In the genomic region with DNA sequence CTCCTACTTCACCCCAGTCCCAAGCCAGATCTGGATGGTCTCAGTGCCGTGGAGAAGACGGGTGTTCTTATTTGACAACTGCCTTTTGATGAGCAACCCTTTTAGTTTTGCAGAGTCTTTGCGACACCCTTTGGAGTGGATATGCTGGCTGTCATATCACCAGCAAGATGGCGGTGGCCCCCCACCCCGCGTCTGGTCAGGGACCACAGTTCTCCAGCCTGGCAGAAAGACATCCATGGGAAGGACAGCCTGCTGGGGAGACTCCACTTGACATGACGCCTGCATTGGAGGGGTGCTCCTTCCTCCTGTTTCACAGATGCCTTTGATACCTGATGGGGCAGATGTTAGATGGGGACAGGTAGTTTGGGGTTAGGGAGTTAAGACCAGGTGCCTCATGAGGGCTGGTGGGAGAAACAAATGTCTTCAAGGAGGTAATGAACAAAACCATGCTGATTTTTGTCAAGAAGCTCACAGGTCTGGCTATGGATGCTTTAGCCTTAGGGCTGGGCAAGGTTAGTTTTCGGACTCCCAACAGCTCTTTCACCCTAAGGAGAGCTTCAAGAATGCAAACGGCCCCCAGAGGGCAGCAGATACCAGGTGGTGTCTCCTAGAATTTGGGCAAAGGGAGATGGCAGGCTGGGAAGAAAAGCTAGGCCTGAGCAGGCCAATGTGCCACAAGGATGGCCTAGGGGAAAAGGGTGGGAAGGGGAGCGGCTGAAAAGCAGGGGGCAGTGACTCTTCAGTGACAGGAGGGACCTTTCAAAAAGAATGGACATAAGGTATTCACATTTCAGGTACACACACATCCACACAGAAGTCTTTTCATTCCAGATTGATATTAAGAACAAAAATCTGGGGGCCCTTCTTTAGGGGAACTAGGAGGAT, we compare ENCODE assay signal across 8 cellular contexts.
A peak's percentile ranks its signal among the peaks of the same experiment; 100 is the strongest.
DNase-seq lines count a peak whose midpoint lies in the region; ATAC-seq and TF ChIP-seq lines count a peak whose summit lies in the region.

No MANE protein-coding gene starts in this region.

- intact Hi-C loops in posterior cingulate gyrus (cut with DNase I): loop anchor here (5.0 kb wide), 1 partner anchor 384 kb away; no protein-coding TSS in a partner anchor

- H3K36me3 ChIP-seq in Loucy (ENCODE audit: insufficient read depth, low read length): peaks cover 9% of the 10 kb centered on the region; the same call in 1 of the 2 replicates

- no peaks in the 10 kb centered on the region for H3K9me2 ChIP-seq in Loucy (replicated peaks; ENCODE audit: low read depth, low read length)

- H3K4me1 ChIP-seq in Loucy (ENCODE audit: insufficient read depth, low read length, poor library complexity, severe bottlenecking): peaks cover 5% of the 10 kb centered on the region

- H3K9ac ChIP-seq in Loucy (ENCODE audit: low read depth, low read length, poor library complexity, severe bottlenecking): no peak overlapping the region

- no peaks in the 10 kb centered on the region for H3K27me3 ChIP-seq in Loucy (ENCODE audit: insufficient read depth, low read length, poor library complexity, severe bottlenecking)

- no peak overlapping the region for H2AFZ ChIP-seq in Loucy (ENCODE audit: low read length)

- no peaks in the 10 kb centered on the region for H4K20me1 ChIP-seq in Loucy (ENCODE audit: insufficient read depth, low read length, poor library complexity, severe bottlenecking)

- no peaks in the 10 kb centered on the region for H3K79me2 ChIP-seq in Loucy (ENCODE audit: insufficient read depth, low read length)

- H3K9me3 ChIP-seq in Loucy (ENCODE audit: insufficient read depth, low read depth, low read length): no peaks in the 10 kb centered on the region

- H3F3A ChIP-seq in Loucy (ENCODE audit: low read depth): no peaks in the 10 kb centered on the region

- no peak overlapping the region for H3K4me2 ChIP-seq in Loucy (ENCODE audit: low read depth, low read length, poor library complexity, severe bottlenecking)

- H3K4me3 ChIP-seq in Loucy (ENCODE audit: low read length, poor library complexity, severe bottlenecking): no peak overlapping the region
- no peak overlapping the region for H3K4me3 ChIP-seq in fibroblast of mammary gland (ENCODE audit: control insufficient read depth, low read depth, low read length)

- ATAC-seq in GM18519 (IDR thresholded peaks at IDR 0.05; ENCODE audit: low FRiP score, unreplicated experiment): no peak
- no peak for ATAC-seq in HG02970 (IDR thresholded peaks at IDR 0.05; ENCODE audit: low FRiP score, unreplicated experiment)

- TF ChIP-seq CTCF in Loucy (conservative IDR thresholded peaks at IDR 0.05; ENCODE audit: low read length) (peak; percentile 77), fibroblast of mammary gland (conservative IDR thresholded peaks at IDR 0.05; ENCODE audit: control insufficient read depth, insufficient read depth, low read depth, low read length) (peak; percentile 52)

- DNase-seq in GM03348 (ENCODE audit: low spot score) (peak; percentile 76), fibroblast of mammary gland (ENCODE audit: low read depth) (peak; percentile 47), posterior cingulate gyrus (peak; percentile 31 to 94 (median 66))
- DNase-seq in activated CD4-positive, alpha-beta T cell treated with anti-CD3 and anti-CD28 coated beads, Interleukin-2, amount 50 U/mL, for 1 hour: peak; percentile 53
- no peak for DNase-seq in effector CD4-positive, alpha-beta T cell
